In the genomic region with DNA sequence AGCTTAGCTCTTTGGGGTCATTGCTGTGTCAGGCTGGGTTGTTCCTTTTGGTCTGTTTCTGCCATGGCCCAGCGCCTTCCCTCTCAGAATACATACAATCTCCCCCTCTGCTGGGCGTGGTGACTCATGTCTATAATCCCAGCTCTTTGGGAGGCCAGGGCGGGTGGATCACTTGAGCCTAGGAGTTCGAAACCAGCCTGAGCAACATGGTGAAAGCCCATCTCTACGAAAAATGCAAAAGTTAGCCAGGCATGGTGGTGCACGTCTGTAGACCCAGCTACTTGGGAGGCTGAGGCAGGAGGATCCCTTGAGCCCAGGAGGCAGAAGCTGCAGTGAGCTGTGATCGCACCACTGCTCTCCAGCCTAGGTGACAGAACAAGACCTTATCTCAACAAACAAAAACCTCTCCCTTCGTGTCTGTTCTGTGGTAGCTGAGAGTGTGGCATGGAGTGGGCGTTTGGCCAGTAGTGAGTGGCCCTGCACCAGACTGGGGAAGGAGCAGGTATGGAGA, we compare ENCODE assay signal across 10 cellular contexts. TPM values are rescaled to one million over a fixed set of nuclear protein-coding genes. Genes with fewer than 3 reads are reported as not detected.
DNase-seq lines count a peak whose midpoint lies in the region; ATAC-seq, FAIRE-seq and TF ChIP-seq lines count a peak whose summit lies in the region.
"Had no signal": no experiment of that assay in that cellular context is flagged by ENCODE, and none has a peak within 500 bp of the region (broad histone marks: within the 10 kb centered on the region; RNA-seq: fewer than 3 reads in every experiment).

No MANE protein-coding gene starts in this region.

- H4K20me1 ChIP-seq in smooth muscle cell (ENCODE audit: low read depth) = peaks cover 20% of the 10 kb centered on the region

- H2AFZ ChIP-seq in smooth muscle cell (ENCODE audit: low read depth) = no peak overlapping the region

- H3K4me3 Mint-ChIP-seq in T-helper 1 cell treated with Interleukin-12 subunit alpha and Interleukin-12 subunit beta and Interleukin-4 antibody, amounts not matched to agents 30 μg/mL and 1 μg/mL, for 36 hours = peak overlapping the region; percentile 6
- peak overlapping the region; percentile 5 for H3K4me3 Mint-ChIP-seq in activated naive CD8-positive, alpha-beta T cell treated with anti-CD3 and anti-CD28 coated beads, Interleukin-2, amount 50 U/mL, for 24 hours

- H3K27me3 ChIP-seq in smooth muscle cell (ENCODE audit: low read depth) = no peaks in the 10 kb centered on the region
- H3K27me3 ChIP-seq: gastrocnemius medialis had no signal

- H3K9me3 Mint-ChIP-seq in T-helper 1 cell treated with Interleukin-12 subunit alpha and Interleukin-12 subunit beta and Interleukin-4 antibody, amounts not matched to agents 30 μg/mL and 1 μg/mL, for 36 hours = no peaks in the 10 kb centered on the region
- H3K9me3 Mint-ChIP-seq in activated naive CD8-positive, alpha-beta T cell treated with anti-CD3 and anti-CD28 coated beads, Interleukin-2, amount 50 U/mL, for 24 hours = no peaks in the 10 kb centered on the region

- peaks cover 27% of the 10 kb centered on the region for H3K36me3 Mint-ChIP-seq in T-helper 1 cell treated with Interleukin-12 subunit alpha and Interleukin-12 subunit beta and Interleukin-4 antibody, amounts not matched to agents 30 μg/mL and 1 μg/mL, for 36 hours (ENCODE audit: low read depth)
- peaks cover 21% of the 10 kb centered on the region for H3K36me3 Mint-ChIP-seq in activated naive CD8-positive, alpha-beta T cell treated with anti-CD3 and anti-CD28 coated beads, Interleukin-2, amount 50 U/mL, for 24 hours (ENCODE audit: low read depth)

- H3K9me3 ChIP-seq in smooth muscle cell (replicated peaks; ENCODE audit: low read depth) = no peaks in the 10 kb centered on the region
- H3K9me3 ChIP-seq: gastrocnemius medialis had no signal

- peak; percentile 87 for FAIRE-seq in HTR-8/SVneo (lab: Jason Lieb, UNC)

- H3K4me1 Mint-ChIP-seq in T-helper 1 cell treated with Interleukin-12 subunit alpha and Interleukin-12 subunit beta and Interleukin-4 antibody, amounts not matched to agents 30 μg/mL and 1 μg/mL, for 36 hours (ENCODE audit: low read depth) = peaks cover 21% of the 10 kb centered on the region
- peaks cover 25% of the 10 kb centered on the region for H3K4me1 Mint-ChIP-seq in activated naive CD8-positive, alpha-beta T cell treated with anti-CD3 and anti-CD28 coated beads, Interleukin-2, amount 50 U/mL, for 24 hours

- H3K4me2 ChIP-seq in smooth muscle cell = no peak overlapping the region

- H3K27me3 Mint-ChIP-seq in T-helper 1 cell treated with Interleukin-12 subunit alpha and Interleukin-12 subunit beta and Interleukin-4 antibody, amounts not matched to agents 30 μg/mL and 1 μg/mL, for 36 hours (ENCODE audit: low read depth) = no peaks in the 10 kb centered on the region
- no peaks in the 10 kb centered on the region for H3K27me3 Mint-ChIP-seq in activated naive CD8-positive, alpha-beta T cell treated with anti-CD3 and anti-CD28 coated beads, Interleukin-2, amount 50 U/mL, for 24 hours

- H3F3A ChIP-seq in smooth muscle cell (ENCODE audit: low read depth) = no peaks in the 10 kb centered on the region

- peak; percentile 12 for ATAC-seq in activated naive CD8-positive, alpha-beta T cell treated with anti-CD3 and anti-CD28 coated beads, Interleukin-2, amount 50 U/mL, for 24 hours

- peaks cover 14% of the 10 kb centered on the region for H3K36me3 ChIP-seq in smooth muscle cell (ENCODE audit: low read depth)

- H3K79me2 ChIP-seq in smooth muscle cell (ENCODE audit: low read depth) = no peaks in the 10 kb centered on the region

- peak overlapping the region; percentile 98 for H3K27ac Mint-ChIP-seq in T-helper 1 cell treated with Interleukin-12 subunit alpha and Interleukin-12 subunit beta and Interleukin-4 antibody, amounts not matched to agents 30 μg/mL and 1 μg/mL, for 36 hours
- H3K27ac Mint-ChIP-seq in activated naive CD8-positive, alpha-beta T cell treated with anti-CD3 and anti-CD28 coated beads, Interleukin-2, amount 50 U/mL, for 24 hours = peak overlapping the region; percentile 94

- H3K9ac ChIP-seq in smooth muscle cell (ENCODE audit: low read depth) = no peak overlapping the region

- DNase-seq in T-helper 1 cell (no peak), HTR-8/SVneo (ENCODE audit: insufficient read length, low spot score) (no peak), smooth muscle cell (lab: John Stamatoyannopoulos, UW; ENCODE audit: unreplicated experiment) (no peak), midbrain (lab: John Stamatoyannopoulos, UW) (no peak), NCI-H510A (lab: John Stamatoyannopoulos, UW) (no peak)
- peak; percentile 10 for DNase-seq in activated naive CD8-positive, alpha-beta T cell treated with anti-CD3 and anti-CD28 coated beads, Interleukin-2, amount 50 U/mL, for 24 hours
- no peak for DNase-seq in stimulated activated CD4-positive, alpha-beta T cell treated with anti-CD3 and anti-CD28 coated beads, Interleukin-4, amount 100 ng/mL, for 4 hours
- DNase-seq: gastrocnemius medialis, NCI-H187 had no signal

- WGBS in smooth muscle cell (ENCODE audit: low lambda C conversion rate) = 64% methylated on average over 9 of the region's 9 CpGs

- H3K4me1 ChIP-seq in smooth muscle cell (ENCODE audit: low read depth) = no peaks in the 10 kb centered on the region
- H3K4me1 ChIP-seq: gastrocnemius medialis had no signal

- no peak overlapping the region for H3K4me3 ChIP-seq in smooth muscle cell
- H3K4me3 ChIP-seq: gastrocnemius medialis had no signal

- peak overlapping the region; percentile 19 for H3K27ac ChIP-seq in smooth muscle cell (ENCODE audit: low read depth)

- no peak for TF ChIP-seq CTCF in smooth muscle cell (IDR thresholded peaks at IDR 0.05; ENCODE audit: borderline replicate concordance, insufficient read depth, poor library complexity, severe bottlenecking)

RNA-seq across cellular contexts. Expression of gene KLC2, which starts 35.7 kb away (rescaled TPM):
- total RNA-seq in smooth muscle cell = 8.9 and 11.5 TPM in 2 replicates
- polyA plus RNA-seq in smooth muscle cell = 29.3 and 38.6 TPM in 2 replicates

RNA-seq across cellular contexts. Expression of gene RAB1B, which starts 46.7 kb away (rescaled TPM):
- 53.3 and 57.7 TPM in 2 replicates for total RNA-seq in smooth muscle cell
- 20.9 and 23.3 TPM in 2 replicates for polyA plus RNA-seq in smooth muscle cell

RNA-seq across cellular contexts. Expression of gene CNIH2, which starts 56.2 kb away (rescaled TPM):
- total RNA-seq in smooth muscle cell = 5.1 and 12.2 TPM in 2 replicates
- 13.7 and 17.0 TPM in 2 replicates for polyA plus RNA-seq in smooth muscle cell
- total RNA-seq: gastrocnemius medialis had no signal
